8 cellular contexts compared by ENCODE assay signal in genomic region chr16:25155553-25156460, GRCh38. TPM values are rescaled to one million over a fixed set of nuclear protein-coding genes. Genes with fewer than 3 reads are reported as not detected.
A peak's percentile ranks its signal among the peaks of the same experiment; 100 is the strongest.
DNase-seq lines count a peak whose midpoint lies in the region; ATAC-seq and TF ChIP-seq lines count a peak whose summit lies in the region.

No MANE protein-coding gene starts in this region.

- CTCF ChIA-PET in activated CD8-positive, alpha-beta T cell treated with anti-CD3 and anti-CD28 coated beads for 36 hours (lab: Charles Lee), result interaction anchor here (0.9 to 1.3 kb wide), 2 partner anchors 24 to 70 kb away, joined by 3 read pairs; no protein-coding TSS in a partner anchor

- no peaks in the 10 kb centered on the region for H3K27me3 Mint-ChIP-seq in activated CD8-positive, alpha-beta T cell treated with anti-CD3 and anti-CD28 coated beads for 36 hours

- H3K4me3 Mint-ChIP-seq in activated CD8-positive, alpha-beta T cell treated with anti-CD3 and anti-CD28 coated beads for 36 hours, result peak overlapping the region; percentile 22

- peak; percentile 10 to 13 for DNase-seq in activated CD4-positive, alpha-beta T cell treated with anti-CD3 and anti-CD28 coated beads for 24 hours (ENCODE audit: low read depth in 2 of 2)
- DNase-seq in activated CD4-positive, alpha-beta T cell treated with anti-CD3 and anti-CD28 coated beads, Interleukin-2, amount 50 U/mL, for 1 hour, result no peak
- peak; percentile 82 for DNase-seq in activated CD8-positive, alpha-beta T cell treated with anti-CD3 and anti-CD28 coated beads for 36 hours
- DNase-seq in epithelial cell of proximal tubule (ENCODE audit: low read depth), result peak; percentile 84
- peak; percentile 20 for DNase-seq in stimulated activated CD8-positive, alpha-beta memory T cell treated with anti-CD3 and anti-CD28 coated beads, Interleukin-4, amount 100 ng/mL, for 24 hours (ENCODE audit: low read depth)
- no peak for DNase-seq in NCI-H1694 treated with DMSO at 0.1 percent for 48 hours (lab: John Stamatoyannopoulos, UW)

- POLR2A ChIA-PET in activated CD8-positive, alpha-beta T cell treated with anti-CD3 and anti-CD28 coated beads for 36 hours (lab: Charles Lee), result interaction anchor here (0.6 to 1.5 kb wide), 6 partner anchors 29 to 103 kb away, joined by 3 to 5 read pairs (median 3); no protein-coding TSS in a partner anchor

- no peaks in the 10 kb centered on the region for H3K9me3 Mint-ChIP-seq in activated CD8-positive, alpha-beta T cell treated with anti-CD3 and anti-CD28 coated beads for 36 hours

- intact Hi-C loops in activated CD8-positive, alpha-beta T cell treated with anti-CD3 and anti-CD28 coated beads for 36 hours (cut with micrococcal nuclease), result no loop called here

- peak; percentile 98 for ATAC-seq in activated CD8-positive, alpha-beta T cell treated with anti-CD3 and anti-CD28 coated beads for 36 hours
- no peak for ATAC-seq in HG03354 (IDR thresholded peaks at IDR 0.05; ENCODE audit: poor library complexity, severe bottlenecking, unreplicated experiment)
- no peak for ATAC-seq in HG02678 (IDR thresholded peaks at IDR 0.05; ENCODE audit: unreplicated experiment)

- peak overlapping the region; percentile 15 for H3K4me3 ChIP-seq in epithelial cell of proximal tubule (ENCODE audit: low read depth, low read length)

- H3K36me3 Mint-ChIP-seq in activated CD8-positive, alpha-beta T cell treated with anti-CD3 and anti-CD28 coated beads for 36 hours (ENCODE audit: low read depth), result peaks cover 41% of the 10 kb centered on the region

- peak overlapping the region; percentile 94 for H3K27ac Mint-ChIP-seq in activated CD8-positive, alpha-beta T cell treated with anti-CD3 and anti-CD28 coated beads for 36 hours

- no peak for TF ChIP-seq CTCF in activated CD8-positive, alpha-beta T cell treated with anti-CD3 and anti-CD28 coated beads for 36 hours (IDR thresholded peaks at IDR 0.05)
- no peak for TF ChIP-seq CTCF in epithelial cell of proximal tubule (conservative IDR thresholded peaks at IDR 0.05; ENCODE audit: low read depth, low read length)

- peaks cover 23% of the 10 kb centered on the region for H3K4me1 Mint-ChIP-seq in activated CD8-positive, alpha-beta T cell treated with anti-CD3 and anti-CD28 coated beads for 36 hours (ENCODE audit: low read depth)

RNA-seq across cellular contexts. Expression of gene LCMT1, which starts 44.3 kb away (rescaled TPM):
- total RNA-seq in activated CD8-positive, alpha-beta T cell treated with anti-CD3 and anti-CD28 coated beads for 36 hours, result 10 to 100 TPM; 37.1 to 40.7 TPM
- total RNA-seq in epithelial cell of proximal tubule, result 35.4 and 56.9 TPM in 2 replicates

Comparison
In these comparisons a context has a peak if more than half of its experiments do, and no peak if none do; other contexts are left out.
1. DNase-seq: peak in activated CD4-positive, alpha-beta T cell treated with anti-CD3 and anti-CD28 coated beads for 24 hours (2 of 2), activated CD8-positive, alpha-beta T cell treated with anti-CD3 and anti-CD28 coated beads for 36 hours (single experiment), epithelial cell of proximal tubule (single experiment) and stimulated activated CD8-positive, alpha-beta memory T cell treated with anti-CD3 and anti-CD28 coated beads, Interleukin-4, amount 100 ng/mL, for 24 hours (single experiment); none in activated CD4-positive, alpha-beta T cell treated with anti-CD3 and anti-CD28 coated beads, Interleukin-2, amount 50 U/mL, for 1 hour (single experiment) and NCI-H1694 treated with DMSO at 0.1 percent for 48 hours (single experiment).